Comparison of ENCODE assay signal across 11 cellular contexts in the genomic region with DNA sequence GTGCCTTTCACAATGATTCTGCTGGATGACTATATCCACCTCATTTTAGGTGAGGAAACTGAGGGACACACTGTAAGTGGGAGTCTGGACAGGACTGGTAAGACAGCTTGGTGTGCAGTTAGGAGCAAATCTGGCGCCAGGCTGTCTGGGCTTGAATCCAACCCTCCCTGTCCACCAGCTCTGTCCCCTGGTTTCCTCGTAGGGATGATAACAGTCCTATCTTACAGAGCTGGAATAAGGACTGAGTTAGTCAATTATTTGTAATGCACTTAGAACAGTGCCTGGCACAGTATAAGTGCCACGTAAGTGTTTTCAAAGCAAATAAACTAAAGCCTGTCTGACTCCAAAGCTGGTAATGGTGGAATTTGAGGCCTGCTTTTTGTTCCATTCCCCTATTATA.
A peak's percentile ranks its signal among the peaks of the same experiment; 100 is the strongest.
DNase-seq lines count a peak whose midpoint lies in the region; ATAC-seq, FAIRE-seq and TF ChIP-seq lines count a peak whose summit lies in the region.
"Had no signal": no experiment of that assay in that cellular context is flagged by ENCODE, and none has a peak within 500 bp of the region (broad histone marks: within the 10 kb centered on the region; RNA-seq: fewer than 3 reads in every experiment).

No MANE protein-coding gene starts in this region.

- H3K79me2 ChIP-seq in astrocyte (ENCODE audit: insufficient read depth, low read length), result no peaks in the 10 kb centered on the region

- H3K9ac ChIP-seq in astrocyte (ENCODE audit: low read length), result no peak overlapping the region

- H3K27ac ChIP-seq in astrocyte (ENCODE audit: low read depth, low read length) (no peak overlapping the region), left lung (peak overlapping the region; percentile 69 to 89), aorta (ENCODE audit: low read depth in 1 of 2, low read length in 2 of 2) (peak overlapping the region; percentile 64 to 99)

- H3K36me3 Mint-ChIP-seq in astrocyte (ENCODE audit: low read depth, unreplicated experiment), result no peaks in the 10 kb centered on the region

- H3K4me1 ChIP-seq in astrocyte (ENCODE audit: insufficient read depth, low read length) (peaks cover 11% of the 10 kb centered on the region), left lung (peaks cover 4% of the 10 kb centered on the region in 2 donors), aorta (ENCODE audit: control insufficient read depth in 1 of 2, insufficient read depth in 2 of 2, low read length in 2 of 2) (peaks cover 5 to 6% of the 10 kb centered on the region in 2 donors)

- TF ChIP-seq CTCF in astrocyte (IDR thresholded peaks at IDR 0.05; ENCODE audit: insufficient read depth, low read depth, low read length) (no peak), left lung (IDR thresholded peaks at IDR 0.05) (no peak)

- H3K36me3 ChIP-seq in astrocyte (ENCODE audit: insufficient read depth, low read length), result no peaks in the 10 kb centered on the region
- no peaks in the 10 kb centered on the region for H3K36me3 ChIP-seq in left lung
- no peaks in the 10 kb centered on the region for H3K36me3 ChIP-seq in aorta (ENCODE audit: control insufficient read depth in 1 of 2, insufficient read depth in 2 of 2, low read length in 1 of 2)

- peaks cover 6% of the 10 kb centered on the region for H3K4me1 Mint-ChIP-seq in astrocyte (ENCODE audit: low read depth, unreplicated experiment)

- H3K27me3 ChIP-seq in astrocyte (ENCODE audit: insufficient read depth, low read length), result peaks cover 26% of the 10 kb centered on the region
- H3K27me3 ChIP-seq in left lung, result peaks cover 0 to 43% of the 10 kb centered on the region in 2 donors
- H3K27me3 ChIP-seq in aorta (ENCODE audit: control insufficient read depth in 1 of 2, insufficient read depth in 2 of 2, low read length in 1 of 2), result no peaks in the 10 kb centered on the region

- peaks cover 25% of the 10 kb centered on the region for H3K27me3 Mint-ChIP-seq in astrocyte (ENCODE audit: low read depth, unreplicated experiment)

- FAIRE-seq in astrocyte (lab: Jason Lieb, UNC), result no peak

- H3K4me3 Mint-ChIP-seq in astrocyte (ENCODE audit: unreplicated experiment), result no peak overlapping the region

- DNase-seq in SHP77 (lab: John Stamatoyannopoulos, UW), result peak; percentile 47 to 56
- no peak for DNase-seq in SHP77 treated with DMSO at 0.1 percent for 48 hours (lab: John Stamatoyannopoulos, UW)
- DNase-seq in astrocyte (ENCODE audit: low read depth), result peak; percentile 30
- DNase-seq in left lung, result peak in 1 of 2 donors; percentile 74
- DNase-seq in aorta, result no peak
- no peak for DNase-seq in cortex of kidney (lab: John Stamatoyannopoulos, UW)
- DNase-seq in OCI-M2 (lab: John Stamatoyannopoulos, UW; ENCODE audit: unreplicated experiment), result no peak
- DNase-seq: activated CD4-positive, alpha-beta T cell treated with anti-CD3 and anti-CD28 coated beads for 48 hours; activated naive CD4-positive, alpha-beta T cell; NCI-H1930 had no signal

- ATAC-seq in left lung (peak; percentile 49), aorta (ENCODE audit: low FRiP score) (no peak), HG03521 (IDR thresholded peaks at IDR 0.05; ENCODE audit: unreplicated experiment) (no peak)

- 5% methylated on average over 3 of the region's 3 CpGs for WGBS in aorta, 2 donors

- intact Hi-C loops in left lung (cut with DNase I) (no loop called here), aorta (cut with DNase I) (loop anchor here in 1 of 2 donors (5.0 kb wide), 1 partner anchor 289 kb away; no protein-coding TSS in a partner anchor)

- H3K9me3 ChIP-seq in astrocyte (ENCODE audit: insufficient read depth, low read depth, low read length), result no peaks in the 10 kb centered on the region
- H3K9me3 ChIP-seq in left lung, result peaks cover 0 to 5% of the 10 kb centered on the region in 2 donors
- H3K9me3 ChIP-seq in aorta (ENCODE audit: control insufficient read depth, low read length), result no peaks in the 10 kb centered on the region

- H3K9me3 Mint-ChIP-seq in astrocyte (ENCODE audit: unreplicated experiment), result peaks cover 2% of the 10 kb centered on the region

- no peak overlapping the region for H3K4me2 ChIP-seq in astrocyte (ENCODE audit: low read length)

- no peak overlapping the region for H3K4me3 ChIP-seq in astrocyte (ENCODE audit: insufficient read depth, low read depth, low read length)
- H3K4me3 ChIP-seq in left lung, result no peak overlapping the region
- no peak overlapping the region for H3K4me3 ChIP-seq in aorta (ENCODE audit: low read length in 2 of 2)

- no peaks in the 10 kb centered on the region for H4K20me1 ChIP-seq in astrocyte (ENCODE audit: insufficient read depth, low read length)

- no peak overlapping the region for H3K27ac Mint-ChIP-seq in astrocyte (ENCODE audit: unreplicated experiment)

- no peak overlapping the region for H2AFZ ChIP-seq in astrocyte (ENCODE audit: low read depth, low read length)

Comparison
In these comparisons a context has a peak if more than half of its experiments do, and no peak if none do; other contexts are left out.
1. DNase-seq: peak in SHP77 (2 of 2) and astrocyte (single experiment); none in SHP77 treated with DMSO at 0.1 percent for 48 hours (single experiment), aorta (0 of 2), cortex of kidney (single experiment) and OCI-M2 (single experiment).